Comparison of ENCODE assay signal across 21 cellular contexts in the genomic region with DNA sequence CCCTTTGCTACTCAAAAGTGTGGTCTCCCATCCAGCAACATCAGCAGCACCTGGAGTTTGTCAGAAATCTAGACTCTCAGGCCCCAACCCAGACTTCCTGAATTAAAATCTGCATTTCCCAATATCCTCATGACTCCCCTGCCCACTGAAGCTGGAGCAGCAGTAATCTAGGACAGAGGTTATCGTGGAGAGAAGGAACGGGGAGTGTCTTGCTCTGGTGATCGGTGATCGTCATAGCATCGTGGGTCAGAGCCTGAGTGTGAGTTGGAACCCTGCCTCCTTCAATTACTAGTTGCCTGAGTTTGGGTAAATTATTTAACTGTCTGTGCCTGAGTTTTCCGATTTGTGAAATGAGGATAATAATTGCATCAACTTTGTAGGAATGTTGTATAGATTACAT.
DNase-seq lines count a peak whose midpoint lies in the region; ATAC-seq and TF ChIP-seq lines count a peak whose summit lies in the region.
"Had no signal": no experiment of that assay in that cellular context is flagged by ENCODE, and none has a peak within 500 bp of the region (broad histone marks: within the 10 kb centered on the region; RNA-seq: fewer than 3 reads in every experiment).

No MANE protein-coding gene starts in this region.

- H3K4me1 Mint-ChIP-seq in Calu3 (ENCODE audit: low read depth, unreplicated experiment), result peaks cover 27% of the 10 kb centered on the region
- H3K4me1 Mint-ChIP-seq: B cell; CD4-positive, CD25-positive, alpha-beta regulatory T cell; GM23338; H9 had no signal

- DNase-seq in Calu3 (peak; percentile 14), SK-N-DZ (ENCODE audit: low spot score) (peak; percentile 14), left kidney (ENCODE audit: low read depth, low spot score) (peak; percentile 12), prostate gland (ENCODE audit: low spot score) (no peak)
- no peak for DNase-seq in stimulated activated CD4-positive, alpha-beta T cell treated with anti-CD3 and anti-CD28 coated beads, Interleukin-12 subunit alpha, Interleukin-12 subunit beta, amount 100 ng/mL, for 4 hours
- DNase-seq: Caco-2; CD4-positive, CD25-positive, alpha-beta regulatory T cell; CD8-positive, alpha-beta T cell; DMS 273 treated with DMSO at 0.1 percent for 48 hours; DMS79; EL; GDM1; H9 had no signal

- H3K36me3 ChIP-seq in prostate gland, result no peaks in the 10 kb centered on the region
- H3K36me3 ChIP-seq: BLaER1 had no signal

- no peaks in the 10 kb centered on the region for H3K9me3 Mint-ChIP-seq in Calu3 (ENCODE audit: low read depth, unreplicated experiment)
- H3K9me3 Mint-ChIP-seq: CD8-positive, alpha-beta T cell; GM23338; H9 had no signal

- TF ChIP-seq CTCF in Calu3 (IDR thresholded peaks at IDR 0.05; ENCODE audit: unreplicated experiment), result no peak
- no peak for TF ChIP-seq CTCF in prostate gland (IDR thresholded peaks at IDR 0.05)

- no peak for ATAC-seq in HG03342 (IDR thresholded peaks at IDR 0.05; ENCODE audit: unreplicated experiment)
- ATAC-seq: CD8-positive, alpha-beta T cell; GM12878; GM23338; HCT116 had no signal

- intact Hi-C loops in Calu3 (cut with micrococcal nuclease; ENCODE audit: unreplicated experiment) (no loop called here), prostate gland (cut with DNase I) (no loop called here)

- no peak overlapping the region for H3K27ac ChIP-seq in prostate gland
- H3K27ac ChIP-seq: 22Rv1, BLaER1, C4-2B had no signal

- H3K4me3 Mint-ChIP-seq in Calu3 (ENCODE audit: low read depth, unreplicated experiment), result peak overlapping the region; percentile 17
- H3K4me3 Mint-ChIP-seq: B cell; CD4-positive, CD25-positive, alpha-beta regulatory T cell; CD8-positive, alpha-beta T cell; GM23338; H9 had no signal

- BruUV-seq in Calu3 (replicated peaks; lab: Mats Ljungman, UMichigan), result no TSS peak

- H3K27me3 ChIP-seq in prostate gland (replicated peaks; ENCODE audit: insufficient read depth), result no peaks in the 10 kb centered on the region
- H3K27me3 ChIP-seq: BLaER1 had no signal

- H3K27ac Mint-ChIP-seq in Calu3 (ENCODE audit: unreplicated experiment), result peak overlapping the region; percentile 86
- H3K27ac Mint-ChIP-seq: B cell; CD4-positive, CD25-positive, alpha-beta regulatory T cell; CD8-positive, alpha-beta T cell; GM23338; H9 had no signal

- 86% methylated on average over 6 of the region's 6 CpGs for WGBS in prostate gland

- no peaks in the 10 kb centered on the region for H3K9me3 ChIP-seq in prostate gland
- H3K9me3 ChIP-seq: BLaER1, Caco-2 had no signal

- CTCF ChIA-PET in Calu3 (lab: Charles Lee), result interaction anchor here (1.2 kb wide), 1 partner anchor 31 kb away, joined by 3 read pairs; no protein-coding TSS in a partner anchor

- TF ChIP-seq POLR2A in prostate gland (IDR thresholded peaks at IDR 0.05), result no peak

- H3K36me3 Mint-ChIP-seq in Calu3 (ENCODE audit: insufficient read depth, unreplicated experiment), result peaks cover 8% of the 10 kb centered on the region
- H3K36me3 Mint-ChIP-seq: CD4-positive, CD25-positive, alpha-beta regulatory T cell; CD8-positive, alpha-beta T cell had no signal

- no peak overlapping the region for H3K4me3 ChIP-seq in prostate gland
- H3K4me3 ChIP-seq: BLaER1, GM12878, GM23338 had no signal

- no peaks in the 10 kb centered on the region for H3K27me3 Mint-ChIP-seq in Calu3 (ENCODE audit: unreplicated experiment)

- H3K4me1 ChIP-seq in prostate gland (replicated peaks), result no peaks in the 10 kb centered on the region
- H3K4me1 ChIP-seq: BLaER1, Caco-2 had no signal

Comparison
In these comparisons a context has a peak if more than half of its experiments do, and no peak if none do; other contexts are left out.
1. DNase-seq: peak in Calu3 (single experiment), SK-N-DZ (single experiment) and left kidney (single experiment); none in stimulated activated CD4-positive, alpha-beta T cell treated with anti-CD3 and anti-CD28 coated beads, Interleukin-12 subunit alpha, Interleukin-12 subunit beta, amount 100 ng/mL, for 4 hours (single experiment) and prostate gland (single experiment).